ENCODE assay signal across 13 cellular contexts in the genomic region with DNA sequence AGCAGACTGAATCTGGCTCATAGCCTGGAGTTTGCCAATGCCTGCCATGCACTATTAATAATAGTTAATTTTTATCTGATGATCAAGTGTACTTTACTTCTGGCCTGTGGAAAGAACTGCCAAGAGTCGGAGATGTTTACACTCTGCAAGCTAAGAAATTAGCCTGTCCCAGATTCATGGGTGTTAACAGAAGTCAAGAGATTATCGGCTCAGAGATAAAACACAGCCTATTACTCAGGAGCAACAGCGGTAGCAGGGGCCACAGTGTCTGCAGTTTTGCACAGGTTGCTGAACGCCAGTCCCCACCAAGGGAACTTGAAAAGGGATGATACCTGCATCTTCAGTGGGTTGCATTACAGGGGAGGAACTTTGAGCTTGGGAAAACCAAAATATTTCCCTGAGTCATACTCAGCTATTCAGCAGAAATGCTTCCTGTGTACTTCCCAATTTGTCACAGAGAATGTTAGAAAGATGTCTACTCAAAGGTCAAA. TPM values are rescaled to one million over a fixed set of nuclear protein-coding genes. Genes with fewer than 3 reads are reported as not detected.
DNase-seq lines count a peak whose midpoint lies in the region; ATAC-seq and TF ChIP-seq lines count a peak whose summit lies in the region.
"Had no signal": no experiment of that assay in that cellular context is flagged by ENCODE, and none has a peak within 500 bp of the region (broad histone marks: within the 10 kb centered on the region; RNA-seq: fewer than 3 reads in every experiment).

No MANE protein-coding gene starts in this region.

- H3K36me3 ChIP-seq in PC-9 (ENCODE audit: low read depth) = no peaks in the 10 kb centered on the region
- H3K36me3 ChIP-seq in fibroblast of lung (ENCODE audit: control insufficient read depth, insufficient read depth, low read length) = no peaks in the 10 kb centered on the region
- H3K36me3 ChIP-seq in trophoblast cell (ENCODE audit: control insufficient read depth in 1 of 2, insufficient read depth in 2 of 2, low read length in 2 of 2) = no peaks in the 10 kb centered on the region
- no peaks in the 10 kb centered on the region for H3K36me3 ChIP-seq in effector memory CD4-positive, alpha-beta T cell (ENCODE audit: control insufficient read depth, insufficient read depth, low read length)

- H3F3A ChIP-seq in PC-9 (ENCODE audit: insufficient read depth, low read depth) = peaks cover 23% of the 10 kb centered on the region; the same call in 1 of the 2 replicates

- H2AFZ ChIP-seq in PC-9 (no peak overlapping the region), fibroblast of lung (ENCODE audit: low read length) (no peak overlapping the region), trophoblast cell (ENCODE audit: insufficient read depth, low read length, poor library complexity) (no peak overlapping the region)

- intact Hi-C loops in PC-9 (cut with micrococcal nuclease; ENCODE audit: unreplicated experiment) = no loop called here

- H3K4me2 ChIP-seq in PC-9 (peak overlapping the region; percentile 29), fibroblast of lung (ENCODE audit: extremely low read depth, insufficient read depth, low read length) (peak overlapping the region; percentile 51), trophoblast cell (ENCODE audit: low read length) (no peak overlapping the region)

- DNase-seq in AG10803 (ENCODE audit: low read depth) = peak; percentile 56
- peak in 1 of 2 experiments; percentile 61 for DNase-seq in PC-9
- peak; percentile 43 to 63 for DNase-seq in fibroblast of lung (ENCODE audit: low read depth in 2 of 2)
- DNase-seq in trophoblast cell = peak; percentile 42 to 74
- DNase-seq in T-cell = no peak
- no peak for DNase-seq in effector memory CD4-positive, alpha-beta T cell
- DNase-seq: activated CD4-positive, alpha-beta T cell treated with anti-CD3 and anti-CD28 coated beads for 48 hours; activated naive CD4-positive, alpha-beta T cell treated with Interleukin-2 at 50 U/mL for 16 hours; mesendoderm; stimulated activated naive CD4-positive, alpha-beta T cell treated with Interleukin-2 at 50 U/mL for 16 hours had no signal

- H3K27me3 ChIP-seq in PC-9 (ENCODE audit: insufficient read depth, low read depth) (no peaks in the 10 kb centered on the region), fibroblast of lung (ENCODE audit: control insufficient read depth, insufficient read depth, low read length) (no peaks in the 10 kb centered on the region), trophoblast cell (ENCODE audit: insufficient read depth, low read length) (no peaks in the 10 kb centered on the region)
- H3K27me3 ChIP-seq in effector memory CD4-positive, alpha-beta T cell (replicated peaks; ENCODE audit: control insufficient read depth, insufficient read depth, low read length, poor library complexity, severe bottlenecking) = no peaks in the 10 kb centered on the region
- H3K27me3 ChIP-seq: SJSA1 had no signal

- H3K14ac ChIP-seq in trophoblast cell (ENCODE audit: low read length) = no peak overlapping the region

- H3K4me1 Mint-ChIP-seq in T-cell = peaks cover 24 to 25% (median 25%) of the 10 kb centered on the region in 3 donors

- H3K9me3 ChIP-seq in PC-9 (ENCODE audit: insufficient read depth, low read depth) (no peaks in the 10 kb centered on the region), fibroblast of lung (ENCODE audit: control insufficient read depth, insufficient read depth, low read depth, low read length) (no peaks in the 10 kb centered on the region), trophoblast cell (ENCODE audit: insufficient read depth, low read depth, low read length) (peaks cover 6% of the 10 kb centered on the region)
- H3K9me3 ChIP-seq in effector memory CD4-positive, alpha-beta T cell (ENCODE audit: control insufficient read depth, low read length) = no peaks in the 10 kb centered on the region
- H3K9me3 ChIP-seq: SJSA1 had no signal

- no peak overlapping the region for H3K27ac Mint-ChIP-seq in T-cell

- no peak overlapping the region for H2BK12ac ChIP-seq in trophoblast cell (ENCODE audit: low read length)

- H3K9ac ChIP-seq in fibroblast of lung (ENCODE audit: insufficient read depth, low read length) (no peak overlapping the region), trophoblast cell (ENCODE audit: low read length) (no peak overlapping the region)

- H3K79me2 ChIP-seq in PC-9 (ENCODE audit: low read depth) = peaks cover 14% of the 10 kb centered on the region
- H3K79me2 ChIP-seq in fibroblast of lung (ENCODE audit: control insufficient read depth, insufficient read depth, low read length) = no peaks in the 10 kb centered on the region
- peaks cover 6% of the 10 kb centered on the region for H3K79me2 ChIP-seq in trophoblast cell (ENCODE audit: control insufficient read depth, insufficient read depth, low read length, poor library complexity)

- no peak for ATAC-seq in T-cell (replicated peaks in 1 of 4)
- ATAC-seq in HG03045 (IDR thresholded peaks at IDR 0.05; ENCODE audit: unreplicated experiment) = no peak
- no peak for ATAC-seq in HG02610 (IDR thresholded peaks at IDR 0.05; ENCODE audit: unreplicated experiment)

- H3K4ac ChIP-seq in trophoblast cell (ENCODE audit: low read depth, low read length) = no peak overlapping the region

- WGBS in trophoblast cell (ENCODE audit: extremely low coverage, insufficient coverage, insufficient read length) = no CpG with 5 or more reads among the region's 4 CpGs

- H4K8ac ChIP-seq in trophoblast cell (ENCODE audit: low read depth, low read length) = no peak overlapping the region

- H3K27me3 Mint-ChIP-seq in T-cell = no peaks in the 10 kb centered on the region

- TF ChIP-seq CTCF in AG10803 (conservative IDR thresholded peaks at IDR 0.05; ENCODE audit: low read length) = no peak
- no peak for TF ChIP-seq CTCF in PC-9 (conservative IDR thresholded peaks at IDR 0.05)
- TF ChIP-seq CTCF in fibroblast of lung (conservative IDR thresholded peaks at IDR 0.05 in 1 of 2, IDR thresholded peaks at IDR 0.05 in 1 of 2; ENCODE audit: low read depth in 1 of 2, low read length in 2 of 2) = no peak

- POLR2A ChIA-PET in PC-9 (lab: Charles Lee; ENCODE audit: unreplicated experiment) (interaction anchor here (0.6 kb wide), 1 partner anchor 13 kb away, joined by 3 read pairs; no protein-coding TSS in a partner anchor), T-cell (lab: Charles Lee) (no interaction called here)

- no peak overlapping the region for H2BK5ac ChIP-seq in trophoblast cell (ENCODE audit: low read depth, low read length, poor library complexity)

- H3K36me3 Mint-ChIP-seq in T-cell = no peaks in the 10 kb centered on the region

- CTCF ChIA-PET in PC-9 (lab: Charles Lee) (no interaction called here), T-cell (lab: Charles Lee) (no interaction called here)

- no peak overlapping the region for H3K4me3 ChIP-seq in AG10803 (ENCODE audit: low read length)
- no peak overlapping the region for H3K4me3 ChIP-seq in PC-9
- H3K4me3 ChIP-seq in fibroblast of lung (replicated peaks in 1 of 4; ENCODE audit: control extremely low read depth in 1 of 4, insufficient read depth in 1 of 4, low read depth in 3 of 4, low read length in 4 of 4) = peak overlapping the region in 1 of 4 experiments; percentile 2
- H3K4me3 ChIP-seq in trophoblast cell (ENCODE audit: low read depth, low read length) = no peak overlapping the region
- H3K4me3 ChIP-seq in effector memory CD4-positive, alpha-beta T cell (ENCODE audit: insufficient read depth, low read depth, low read length, poor library complexity, severe bottlenecking) = no peak overlapping the region
- H3K4me3 ChIP-seq: SJSA1 had no signal

- no peak overlapping the region for H3K4me3 Mint-ChIP-seq in T-cell

- H4K20me1 ChIP-seq in PC-9 (ENCODE audit: insufficient read depth) = no peaks in the 10 kb centered on the region
- no peaks in the 10 kb centered on the region for H4K20me1 ChIP-seq in fibroblast of lung (ENCODE audit: control insufficient read depth, extremely low read depth, insufficient read depth, low read length)

- no peaks in the 10 kb centered on the region for H3K9me2 ChIP-seq in PC-9 (ENCODE audit: insufficient read depth)

- no peaks in the 10 kb centered on the region for H3K9me3 Mint-ChIP-seq in T-cell

- H3K4me1 ChIP-seq in PC-9 (replicated peaks; ENCODE audit: insufficient read depth) (peaks cover 27% of the 10 kb centered on the region), fibroblast of lung (ENCODE audit: control insufficient read depth, extremely low read depth, insufficient read depth, low read length) (peaks cover 14% of the 10 kb centered on the region), trophoblast cell (ENCODE audit: control insufficient read depth in 1 of 2, insufficient read depth in 2 of 2, low read length in 2 of 2) (peaks cover 0 to 2% of the 10 kb centered on the region in 2 experiments)
- H3K4me1 ChIP-seq in effector memory CD4-positive, alpha-beta T cell (ENCODE audit: control insufficient read depth, insufficient read depth, low read length, poor library complexity, severe bottlenecking) = peaks cover 6% of the 10 kb centered on the region

- H4K91ac ChIP-seq in trophoblast cell (ENCODE audit: low read depth, low read length) = no peak overlapping the region

- H3K79me1 ChIP-seq in trophoblast cell (ENCODE audit: low read length) = peaks cover 7% of the 10 kb centered on the region

- H3K27ac ChIP-seq in PC-9 (peak overlapping the region; percentile 38), fibroblast of lung (ENCODE audit: insufficient read depth, low read length) (peak overlapping the region; percentile 30), trophoblast cell (ENCODE audit: low read depth, low read length) (no peak overlapping the region)
- H3K27ac ChIP-seq in effector memory CD4-positive, alpha-beta T cell (ENCODE audit: insufficient read depth, low read length, poor library complexity, severe bottlenecking) = no peak overlapping the region
- H3K27ac ChIP-seq: SJSA1 had no signal

- H4K12ac ChIP-seq in trophoblast cell (ENCODE audit: low read depth, low read length) = no peak overlapping the region

- H2AK5ac ChIP-seq in trophoblast cell (ENCODE audit: low read length) = no peak overlapping the region

- no peak overlapping the region for H3K18ac ChIP-seq in trophoblast cell (ENCODE audit: low read length)

- no TSS peak for BruUV-seq in PC-9 (replicated peaks; lab: Mats Ljungman, UMichigan)

- H2BK120ac ChIP-seq in trophoblast cell (ENCODE audit: insufficient read depth, low read length, poor library complexity) = no peak overlapping the region

- no peak overlapping the region for H3K23ac ChIP-seq in trophoblast cell (ENCODE audit: low read length)

RNA-seq across cellular contexts. Expression of gene ADI1, which starts 4.3 kb away (rescaled TPM):
- total RNA-seq in PC-9 (2021) (54.5 and 72.2 TPM in 2 replicates), fibroblast of lung (22.1 and 41.9 TPM in 2 replicates), T-cell (10 to 100 TPM; 20.9 to 29.0 (median 28.3) TPM)
- polyA plus RNA-seq in fibroblast of lung = 69.3 and 83.0 TPM in 2 replicates
- 62.6 and 75.5 TPM in 2 replicates for polyA plus RNA-seq in fibroblast of lung (2012)
- 17.5 and 23.5 TPM in 2 replicates for polyA minus RNA-seq in fibroblast of lung (ENCODE audit: low replicate concordance)
- 45.0 and 46.2 TPM in 2 replicates for polyA plus RNA-seq in trophoblast cell (2013)

RNA-seq across cellular contexts. Expression of gene RNASEH1, which starts 34.5 kb away (rescaled TPM):
- 28.4 and 31.0 TPM in 2 replicates for total RNA-seq in PC-9 (2021)
- total RNA-seq in fibroblast of lung = 28.5 and 31.2 TPM in 2 replicates
- 23.8 and 28.6 TPM in 2 replicates for polyA plus RNA-seq in fibroblast of lung
- polyA plus RNA-seq in fibroblast of lung (2012) = 29.8 and 34.0 TPM in 2 replicates
- polyA minus RNA-seq in fibroblast of lung (ENCODE audit: low replicate concordance) = 12.2 and 18.5 TPM in 2 replicates
- 17.5 and 18.4 TPM in 2 replicates for polyA plus RNA-seq in trophoblast cell (2013)
- 10 to 100 TPM; 24.1 to 28.4 (median 25.2) TPM for total RNA-seq in T-cell

RNA-seq across cellular contexts. Expression of gene RPS7, which starts 51.5 kb away (rescaled TPM):
- total RNA-seq in PC-9 (2021) = 1,333 and 1,707 TPM in 2 replicates
- 1,452 and 2,150 TPM in 2 replicates for total RNA-seq in fibroblast of lung
- 1,409 and 1,476 TPM in 2 replicates for polyA plus RNA-seq in fibroblast of lung
- 1,636 and 1,862 TPM in 2 replicates for polyA plus RNA-seq in fibroblast of lung (2012)
- polyA minus RNA-seq in fibroblast of lung (ENCODE audit: low replicate concordance) = 159 and 203 TPM in 2 replicates
- 2,783 and 2,826 TPM in 2 replicates for polyA plus RNA-seq in trophoblast cell (2013)
- 1,000 to 10,000 TPM; 1,490 to 1,765 (median 1,631) TPM for total RNA-seq in T-cell

Comparison
In these comparisons a context has a peak if more than half of its experiments do, and no peak if none do; other contexts are left out.
1. DNase-seq: peak in AG10803 (single experiment), fibroblast of lung (2 of 2) and trophoblast cell (2 of 2); none in T-cell (0 of 34) and effector memory CD4-positive, alpha-beta T cell (0 of 3).
2. H3K27ac ChIP-seq: peak in PC-9 (single experiment) and fibroblast of lung (single experiment); none in trophoblast cell (single experiment) and effector memory CD4-positive, alpha-beta T cell (single experiment).